ENCODE assay signal across 21 cellular contexts in the genomic region with DNA sequence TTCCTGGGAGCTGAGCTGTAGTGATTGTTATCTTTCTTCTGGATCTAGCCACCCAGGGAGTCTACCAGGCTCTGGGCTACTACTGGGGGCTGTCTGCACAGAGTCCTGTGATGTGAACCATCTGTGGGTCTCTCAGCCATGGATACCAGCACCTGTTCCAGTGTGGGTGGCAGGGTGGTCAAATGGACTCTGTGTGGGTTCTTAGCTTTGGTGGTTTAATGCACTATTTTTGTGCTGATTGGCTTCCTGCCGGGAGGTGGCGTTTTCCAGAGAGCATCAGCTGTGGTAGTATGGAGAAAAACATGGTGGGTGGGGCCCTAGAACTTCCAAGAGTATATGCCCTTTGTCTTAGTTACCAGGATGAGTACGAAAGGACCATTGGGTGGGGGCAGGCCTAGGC.
"Had no signal": no experiment of that assay in that cellular context is flagged by ENCODE, and none has a peak within 500 bp of the region (broad histone marks: within the 10 kb centered on the region; RNA-seq: fewer than 3 reads in every experiment).

No MANE protein-coding gene starts in this region.

- H3K4me3 ChIP-seq: esophagus squamous epithelium, gastroesophageal sphincter, left lung, lower lobe of right lung, right atrium auricular region, sigmoid colon, stomach, thoracic aorta, transverse colon had no signal

- H3K27ac ChIP-seq: esophagus squamous epithelium, gastroesophageal sphincter, left lung, lower lobe of right lung, neutrophil, right atrium auricular region, sigmoid colon, stomach, thoracic aorta, transverse colon had no signal

- H3K9me3 ChIP-seq: neutrophil, thoracic aorta had no signal

- H3K4me1 ChIP-seq: esophagus squamous epithelium, left lung, lower lobe of right lung, sigmoid colon, stomach, transverse colon had no signal

- H3K27me3 ChIP-seq: esophagus squamous epithelium, gastroesophageal sphincter, left lung, neutrophil, right atrium auricular region, sigmoid colon, stomach, transverse colon had no signal

- ATAC-seq: effector memory CD8-positive, alpha-beta T cell; gastroesophageal sphincter; left lung; lower lobe of right lung; naive thymus-derived CD4-positive, alpha-beta T cell had no signal

- H3K36me3 ChIP-seq: esophagus squamous epithelium, gastroesophageal sphincter, left lung, lower lobe of right lung, neutrophil, right atrium auricular region, sigmoid colon, stomach, thoracic aorta, transverse colon had no signal

- DNase-seq: effector memory CD8-positive, alpha-beta T cell; esophagus squamous epithelium; foreskin fibroblast; glutamatergic neuron; immature natural killer cell; left lung; lower lobe of right lung; mesendoderm; naive thymus-derived CD4-positive, alpha-beta T cell; nephron progenitor cell; sigmoid colon; small intestine; stimulated activated CD4-positive, alpha-beta T cell treated with anti-CD3 and anti-CD28 coated beads, Interleukin-12 subunit alpha, Interleukin-12 subunit beta, amount 100 ng/mL, for 4 hours; stimulated activated naive CD4-positive, alpha-beta T cell; stomach; substantia nigra; transverse colon had no signal
